8 cellular contexts compared by ENCODE assay signal in genomic region chr6:125191916-125192609, GRCh38. TPM values are rescaled to one million over a fixed set of nuclear protein-coding genes. Genes with fewer than 3 reads are reported as not detected.
DNase-seq lines count a peak whose midpoint lies in the region; ATAC-seq and TF ChIP-seq lines count a peak whose summit lies in the region.

No MANE protein-coding gene starts in this region.

- intact Hi-C loops in sigmoid colon (cut with DNase I), result no loop called here
- intact Hi-C loops in posterior vena cava (cut with DNase I), result no loop called here

- WGBS in sigmoid colon, 2 donors, result 50 to 64% methylated on average over 5 of the region's 5 CpGs

- TF ChIP-seq CTCF in RWPE1 (conservative IDR thresholded peaks at IDR 0.05; ENCODE audit: low read depth), result peak; percentile 69
- peak; percentile 74 for TF ChIP-seq CTCF in cardiac muscle cell (IDR thresholded peaks at IDR 0.05; ENCODE audit: low read depth, low read length)
- TF ChIP-seq CTCF in sigmoid colon (IDR thresholded peaks at IDR 0.05), result peak in 3 of 4 experiments; percentile 16 to 55 (median 28)

- no peak for TF ChIP-seq POLR2A in sigmoid colon (IDR thresholded peaks at IDR 0.05)

- H3K4me3 ChIP-seq in cardiac muscle cell, result no peak overlapping the region
- no peak overlapping the region for H3K4me3 ChIP-seq in sigmoid colon

- ATAC-seq in GM21515 (IDR thresholded peaks at IDR 0.05; ENCODE audit: unreplicated experiment), result peak; percentile 99

- TF ChIP-seq EP300 in sigmoid colon (IDR thresholded peaks at IDR 0.05), result no peak

- H3K27ac ChIP-seq in RWPE1, result peak overlapping the region; percentile 45
- no peak overlapping the region for H3K27ac ChIP-seq in cardiac muscle cell
- peak overlapping the region in 2 of 4 donors; percentile 9 to 37 for H3K27ac ChIP-seq in sigmoid colon

- H3K4me1 ChIP-seq in cardiac muscle cell (ENCODE audit: low read depth) (peaks cover 36% of the 10 kb centered on the region), sigmoid colon (peaks cover 0 to 46% (median 34%) of the 10 kb centered on the region in 4 donors)

- no peaks in the 10 kb centered on the region for H3K9me3 ChIP-seq in cardiac muscle cell (ENCODE audit: low read depth)
- no peaks in the 10 kb centered on the region for H3K9me3 ChIP-seq in sigmoid colon

- H3K27me3 ChIP-seq in cardiac muscle cell (no peaks in the 10 kb centered on the region), sigmoid colon (no peaks in the 10 kb centered on the region)

- H3K36me3 ChIP-seq in cardiac muscle cell, result no peaks in the 10 kb centered on the region
- no peaks in the 10 kb centered on the region for H3K36me3 ChIP-seq in sigmoid colon

- DNase-seq in ELR (ENCODE audit: low read depth) (peak; percentile 83), HS-5 (ENCODE audit: low read depth) (peak; percentile 54), RWPE1 (ENCODE audit: low spot score) (peak; percentile 73), cardiac muscle cell (ENCODE audit: low read depth in 1 of 2, low spot score in 1 of 2) (peak; percentile 42 to 91), sigmoid colon (peak; percentile 69), posterior vena cava (ENCODE audit: low spot score) (no peak)
- peak; percentile 5 for DNase-seq in activated T-helper 9 cell treated with anti-CD3 and anti-CD28 coated beads, Interleukin-2, amount 50 U/mL, for 16 hours (ENCODE audit: low read depth)

- CTCF ChIA-PET in RWPE1 (lab: Yijun Ruan, JAX), result interaction anchor here (0.6 to 2.2 kb wide), 8 partner anchors 9 to 407 kb away, joined by 3 to 13 read pairs (median 4); partner anchors contain the start of gene HDDC2

- POLR2A ChIA-PET in RWPE1 (lab: Yijun Ruan, JAX; ENCODE audit: low non-redundant PET), result no interaction called here

RNA-seq across cellular contexts. Expression of gene TPD52L1, which starts 38.5 kb away (rescaled TPM):
- 50.1 and 72.8 TPM in 2 replicates for total RNA-seq in cardiac muscle cell
- polyA plus RNA-seq in cardiac muscle cell, result 49.2 and 96.3 TPM in 2 replicates
- 10 to 100 TPM; 61.0 to 98.9 (median 73.8) TPM for total RNA-seq in sigmoid colon
- 10 to 100 TPM in 2 of 3 donors, 1 to 10 TPM in 1; 8.1 to 21.8 (median 13.8) TPM for polyA plus RNA-seq in sigmoid colon
- 10 to 100 TPM; 41.4 to 51.7 TPM for total RNA-seq in posterior vena cava
